In the genomic region with DNA sequence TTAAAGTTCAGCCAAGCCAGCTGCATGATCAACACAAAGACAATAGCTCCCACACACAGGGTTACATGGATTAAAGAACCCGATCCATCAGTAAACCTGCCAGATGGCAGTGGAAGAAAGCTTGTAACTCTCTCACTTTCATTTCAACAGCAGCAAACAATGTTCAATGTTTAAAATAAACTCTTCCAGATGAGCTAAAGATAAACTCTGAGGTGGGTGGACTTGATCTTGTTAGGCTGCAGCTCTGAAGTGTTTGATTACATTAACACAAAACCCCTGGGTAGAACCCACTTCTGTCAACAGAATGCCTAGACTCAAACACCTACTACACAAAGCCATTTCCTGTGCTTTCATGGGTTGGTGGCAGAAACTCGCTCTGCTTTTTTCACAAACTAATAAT, we compare ENCODE assay signal across 12 cellular contexts. TPM values are rescaled to one million over a fixed set of nuclear protein-coding genes. Genes with fewer than 3 reads are reported as not detected.
A peak's percentile ranks its signal among the peaks of the same experiment; 100 is the strongest.
DNase-seq lines count a peak whose midpoint lies in the region; ATAC-seq and TF ChIP-seq lines count a peak whose summit lies in the region.
"Had no signal": no experiment of that assay in that cellular context is flagged by ENCODE, and none has a peak within 500 bp of the region (broad histone marks: within the 10 kb centered on the region; RNA-seq: fewer than 3 reads in every experiment).

No MANE protein-coding gene starts in this region.

- in situ Hi-C loops in GM13976 (cut with MboI; ENCODE audit: low sequenced_read_pairs, unreplicated experiment) = loop anchor here (25.0 kb wide), 1 partner anchor 1316 kb away; no protein-coding TSS in a partner anchor

- ATAC-seq in activated CD4-positive, CD25-positive, alpha-beta regulatory T cell treated with anti-CD3 and anti-CD28 coated beads, Interleukin-2, amount 50 U/mL, for 24 hours = no peak
- no peak for ATAC-seq in HG03521 (IDR thresholded peaks at IDR 0.05; ENCODE audit: unreplicated experiment)
- ATAC-seq: left lobe of liver had no signal

- H3K27me3 Mint-ChIP-seq in HFFc6 (ENCODE audit: insufficient read depth) = no peaks in the 10 kb centered on the region

- H3K4me1 Mint-ChIP-seq in HFFc6 (ENCODE audit: low read depth) = peaks cover 44% of the 10 kb centered on the region

- DNase-seq in GM12865 (ENCODE audit: low read depth) (peak; percentile 14), HFFc6 (no peak), NCI-H345 (lab: John Stamatoyannopoulos, UW) (peak; percentile 94), fibroblast of the aortic adventitia (ENCODE audit: low read depth) (peak; percentile 49), GM13976 (ENCODE audit: low spot score) (no peak), NCI-H187 (lab: John Stamatoyannopoulos, UW) (no peak)
- DNase-seq: GF-D8, sigmoid colon, SJCRH30 had no signal

- no peaks in the 10 kb centered on the region for H3K36me3 Mint-ChIP-seq in HFFc6 (ENCODE audit: low read depth)

- H3K4me3 Mint-ChIP-seq in HFFc6 = peak overlapping the region; percentile 46; the same call in 1 of the 2 replicates

- H3K4me3 ChIP-seq in GM12865 (ENCODE audit: low read depth, low read length) (no peak overlapping the region), fibroblast of the aortic adventitia (ENCODE audit: low read depth, low read length) (no peak overlapping the region)
- H3K4me3 ChIP-seq: sigmoid colon, SJCRH30 had no signal

- H3K9me3 Mint-ChIP-seq in HFFc6 = no peaks in the 10 kb centered on the region

- H3K27ac Mint-ChIP-seq in HFFc6 = peak overlapping the region; percentile 57

- TF ChIP-seq CTCF in GM12865 (IDR thresholded peaks at IDR 0.05; ENCODE audit: insufficient read depth, low read depth, low read length, missing control alignments) = no peak
- TF ChIP-seq CTCF in HFFc6 (IDR thresholded peaks at IDR 0.05) = no peak
- TF ChIP-seq CTCF in fibroblast of the aortic adventitia (IDR thresholded peaks at IDR 0.05; ENCODE audit: insufficient read depth, low read length) = no peak
- no peak for TF ChIP-seq CTCF in GM13976 (IDR thresholded peaks at IDR 0.05; ENCODE audit: borderline replicate concordance, control extremely low read depth, extremely low read depth, insufficient read depth, missing control alignments)

RNA-seq across cellular contexts. Expression of gene RDH14, which starts 13.9 kb away (rescaled TPM):
- 10 to 100 TPM; 15.0 to 21.6 (median 17.7) TPM for total RNA-seq in HFFc6 (2021; fragmentation: NEBNext Ultra II Directional; extraction: Animal tissue kit (Norgen Biotek cat#: 25700))
- total RNA-seq in fibroblast of the aortic adventitia (ENCODE audit: low replicate concordance) = 34.5 and 40.5 TPM in 2 replicates

RNA-seq across cellular contexts. Expression of gene NT5C1B, which starts 42.8 kb away (rescaled TPM):
- total RNA-seq in HFFc6 (2021; fragmentation: NEBNext Ultra II Directional; extraction: Animal tissue kit (Norgen Biotek cat#: 25700)) = not detected
- total RNA-seq in fibroblast of the aortic adventitia (ENCODE audit: low replicate concordance) = not detected in 2 replicates
- total RNA-seq: left lobe of liver, sigmoid colon, SJCRH30 had no signal

Comparison
In these comparisons a context has a peak if more than half of its experiments do, and no peak if none do; other contexts are left out.
1. DNase-seq: peak in GM12865 (single experiment), NCI-H345 (single experiment) and fibroblast of the aortic adventitia (single experiment); none in HFFc6 (single experiment), GM13976 (single experiment) and NCI-H187 (0 of 2).